ENCODE assay signal across 33 cellular contexts in the genomic region with DNA sequence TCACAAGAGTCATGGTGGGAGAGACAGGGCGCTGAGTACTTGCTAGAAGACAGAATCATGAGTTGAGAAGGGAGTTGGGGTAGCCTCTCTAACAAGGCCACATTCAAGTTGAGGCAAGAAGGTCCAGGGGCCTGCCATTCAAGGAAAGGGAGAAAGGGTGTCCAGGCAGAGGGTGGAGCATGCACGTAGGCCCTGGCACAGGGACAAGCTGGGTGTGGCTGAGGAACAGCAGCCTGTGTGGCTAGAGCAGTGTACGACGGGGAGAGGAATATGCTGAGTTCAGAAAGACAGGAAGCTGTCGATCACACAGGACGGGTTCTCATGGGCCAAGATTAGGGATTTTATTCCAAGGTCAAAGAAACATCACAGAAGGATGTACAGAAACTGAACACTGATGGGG. TPM values are rescaled to one million over a fixed set of nuclear protein-coding genes. Genes with fewer than 3 reads are reported as not detected.
A peak's percentile ranks its signal among the peaks of the same experiment; 100 is the strongest.
DNase-seq lines count a peak whose midpoint lies in the region; ATAC-seq, FAIRE-seq and TF ChIP-seq lines count a peak whose summit lies in the region.
"Had no signal": no experiment of that assay in that cellular context is flagged by ENCODE, and none has a peak within 500 bp of the region (broad histone marks: within the 10 kb centered on the region; RNA-seq: fewer than 3 reads in every experiment).

No MANE protein-coding gene starts in this region.

- peak in 3 of 4 experiments; percentile 15 to 38 (median 24) for DNase-seq in K562 (ENCODE audit: extremely low read depth in 1 of 4, low spot score in 3 of 4)
- peak; percentile 39 for DNase-seq in left ventricle myocardium inferior
- DNase-seq in stomach = peak; percentile 52
- DNase-seq in A172 (ENCODE audit: low spot score) = no peak
- no peak for DNase-seq in iPS-NIHi7 (ENCODE audit: extremely low spot score)
- DNase-seq: activated B cell treated with CpG ODN at 0.5 μM for 24 hours; activated CD4-positive, alpha-beta T cell treated with anti-CD3 and anti-CD28 coated beads, Interleukin-2, amount 10 ng/mL, durations not matched to agents 7 days and 5 days; activated gamma-delta T cell treated with Interleukin-2 at 50 U/mL for 16 hours; activated T-cell treated with anti-CD3 and anti-CD28 coated beads, Interleukin-2, amount 50 U/mL, for 1 hour; effector memory CD4-positive, alpha-beta T cell; foreskin melanocyte; IMR-90; kidney glomerular epithelial cell; NCI-H1048; NCI-H1694; NCI-H446 treated with DMSO at 0.1 percent for 48 hours; NCI-H82; retina; SIG-M5; stimulated activated CD4-positive, alpha-beta T cell treated with anti-CD3 and anti-CD28 coated beads, Interleukin-1b, Interleukin-23, amount 100 ng/mL, for 48 hours; stimulated activated naive CD8-positive, alpha-beta T cell treated with anti-CD3 and anti-CD28 coated beads, Interleukin-15, amount 100 ng/mL, for 72 hours; thyroid gland had no signal

- POLR2A ChIA-PET in K562 (lab: Yijun Ruan, JAX) = no interaction called here

- TF ChIP-seq POLR2A in K562 (conservative IDR thresholded peaks at IDR 0.05) (no peak), stomach (IDR thresholded peaks at IDR 0.05) (no peak)

- H3K79me2 ChIP-seq in Loucy (ENCODE audit: insufficient read depth, low read length) = peaks cover 90% of the 10 kb centered on the region
- H3K79me2 ChIP-seq in K562 (ENCODE audit: control insufficient read depth, insufficient read depth, low read length) = peaks cover 34% of the 10 kb centered on the region; the same call in 2 of the 3 replicates

- H4K20me1 ChIP-seq in Loucy (ENCODE audit: insufficient read depth, low read length, poor library complexity, severe bottlenecking) = no peaks in the 10 kb centered on the region
- H4K20me1 ChIP-seq in K562 (replicated peaks; ENCODE audit: control insufficient read depth, insufficient read depth, low read length) = peaks cover 7% of the 10 kb centered on the region

- H3K4me2 ChIP-seq in Loucy (ENCODE audit: low read depth, low read length, poor library complexity, severe bottlenecking) (peak overlapping the region; percentile 27), K562 (ENCODE audit: insufficient read depth, low read length) (peak overlapping the region; percentile 45; the same call in 1 of the 2 replicates)
- H3K4me2 ChIP-seq: BLaER1 treated with 17β-estradiol and CSF1 and Interleukin-3, amounts not matched to agents 10 nM and 100 nM had no signal

- peak overlapping the region; percentile 35 for H3K9ac ChIP-seq in Loucy (ENCODE audit: low read depth, low read length, poor library complexity, severe bottlenecking)
- peak overlapping the region; percentile 9 to 49; a peak in 2 of 4 replicates for H3K9ac ChIP-seq in K562 (ENCODE audit: insufficient read depth in 1 of 2, low read depth in 2 of 2, low read length in 2 of 2)
- H3K9ac ChIP-seq: BLaER1 treated with 17β-estradiol and CSF1 and Interleukin-3, amounts not matched to agents 10 nM and 100 nM had no signal

- in situ Hi-C loops in K562 (cut with MboI) = no loop called here

- no peak overlapping the region for H3K4me3 ChIP-seq in Loucy (ENCODE audit: low read length, poor library complexity, severe bottlenecking)
- no peak overlapping the region for H3K4me3 ChIP-seq in K562
- no peak overlapping the region for H3K4me3 ChIP-seq in left ventricle myocardium inferior
- no peak overlapping the region for H3K4me3 ChIP-seq in stomach
- H3K4me3 ChIP-seq: BLaER1 treated with 17β-estradiol and CSF1 and Interleukin-3, amounts not matched to agents 10 nM and 100 nM; cardiac muscle cell; coronary artery; HAP-1; heart right ventricle; ovary; Peyer's patch; thyroid gland had no signal

- FAIRE-seq in K562 (lab: Jason Lieb, UNC) = peak; percentile 55
- FAIRE-seq: astrocyte, GM12892 had no signal

- intact Hi-C loops in K562 (cut with micrococcal nuclease) = no loop called here
- intact Hi-C loops in left ventricle myocardium inferior (cut with micrococcal nuclease) = no loop called here
- intact Hi-C loops in stomach (cut with DNase I; ENCODE audit: low total_unique reads) = no loop called here

- H2AFZ ChIP-seq in Loucy (ENCODE audit: low read length) (no peak overlapping the region), K562 (ENCODE audit: low read depth, low read length) (no peak overlapping the region)

- TF ChIP-seq CTCF in Loucy (conservative IDR thresholded peaks at IDR 0.05; ENCODE audit: low read length) (no peak), K562 (IDR thresholded peaks at IDR 0.05 in 2 of 3, conservative IDR thresholded peaks at IDR 0.05 in 1 of 3; ENCODE audit: insufficient read depth in 2 of 3, low read depth in 1 of 3, low read length in 3 of 3) (no peak), left ventricle myocardium inferior (IDR thresholded peaks at IDR 0.05; ENCODE audit: borderline replicate concordance) (no peak), stomach (IDR thresholded peaks at IDR 0.05) (no peak)

- H3K4me1 ChIP-seq in Loucy (ENCODE audit: insufficient read depth, low read length, poor library complexity, severe bottlenecking) (peaks cover 34% of the 10 kb centered on the region), K562 (replicated peaks in 1 of 2; ENCODE audit: control insufficient read depth in 2 of 2, insufficient read depth in 2 of 2, low read length in 2 of 2) (peaks cover 4 to 17% of the 10 kb centered on the region in 2 experiments; a peak in 3 of 5 replicates), left ventricle myocardium inferior (peaks cover 12% of the 10 kb centered on the region), stomach (peaks cover 0 to 25% (median 7%) of the 10 kb centered on the region in 4 donors)
- H3K4me1 ChIP-seq: HAP-1, Peyer's patch, thyroid gland had no signal

- H3K9me1 ChIP-seq in K562 (ENCODE audit: control insufficient read depth, insufficient read depth, low read length) = no peaks in the 10 kb centered on the region

- ATAC-seq in K562 (peak; percentile 66), HG03521 (IDR thresholded peaks at IDR 0.05; ENCODE audit: unreplicated experiment) (no peak)
- ATAC-seq: stimulated activated naive CD8-positive, alpha-beta T cell treated with anti-CD3 and anti-CD28 coated beads, Interleukin-15, amount 100 ng/mL, for 72 hours had no signal

- WGBS in K562 (ENCODE audit: insufficient coverage, low coverage, missing lambda C conversion rate) = 48% methylated on average over 6 of the region's 6 CpGs
- WGBS in stomach, 5 donors = 32 to 53% (median 51%) methylated on average over 6 of the region's 6 CpGs

- H3K9me2 ChIP-seq in Loucy (replicated peaks; ENCODE audit: low read depth, low read length) = no peaks in the 10 kb centered on the region

- TF ChIP-seq RAD21 in K562 (CRISPR knock-in tag; conservative IDR thresholded peaks at IDR 0.05 in 1 of 2, IDR thresholded peaks at IDR 0.05 in 1 of 2) = no peak

- TF ChIP-seq EP300 in K562 (IDR thresholded peaks at IDR 0.05; ENCODE audit: low read length) (no peak), stomach (IDR thresholded peaks at IDR 0.05) (no peak)

- CTCF ChIA-PET in K562 (lab: Yijun Ruan, JAX; ENCODE audit: low intra/inter-chr PET ratio) = no interaction called here

- no TSS peak for BruUV-seq in K562 (replicated peaks; lab: Mats Ljungman, UMichigan)

- no peaks in the 10 kb centered on the region for H3F3A ChIP-seq in Loucy (ENCODE audit: low read depth)

- no peaks in the 10 kb centered on the region for H3K9me3 ChIP-seq in Loucy (ENCODE audit: insufficient read depth, low read depth, low read length)
- no peaks in the 10 kb centered on the region for H3K9me3 ChIP-seq in K562 (replicated peaks; ENCODE audit: control insufficient read depth, insufficient read depth, low read depth, low read length)
- H3K9me3 ChIP-seq in left ventricle myocardium inferior (replicated peaks) = no peaks in the 10 kb centered on the region
- no peaks in the 10 kb centered on the region for H3K9me3 ChIP-seq in stomach
- H3K9me3 ChIP-seq: BLaER1 treated with 17β-estradiol and CSF1 and Interleukin-3, amounts not matched to agents 10 nM and 100 nM; HAP-1; heart right ventricle; ovary; Peyer's patch; thyroid gland had no signal

- H3K27ac ChIP-seq in K562 (ENCODE audit: extremely low read depth, low read depth, low read length) (peak overlapping the region; percentile 40; the same call in 2 of the 3 replicates), left ventricle myocardium inferior (replicated peaks) (no peak overlapping the region), stomach (no peak overlapping the region)
- H3K27ac ChIP-seq: BLaER1 treated with 17β-estradiol and CSF1 and Interleukin-3, amounts not matched to agents 10 nM and 100 nM; cardiac muscle cell; coronary artery; heart right ventricle; ovary; Peyer's patch; thyroid gland had no signal

- H3K36me3 ChIP-seq in Loucy (ENCODE audit: insufficient read depth, low read length) (peaks cover 79% of the 10 kb centered on the region; the same call in 1 of the 2 replicates), K562 (ENCODE audit: control insufficient read depth, insufficient read depth, low read length) (peaks cover 78% of the 10 kb centered on the region), left ventricle myocardium inferior (peaks cover 45% of the 10 kb centered on the region), stomach (peaks cover 6 to 76% (median 58%) of the 10 kb centered on the region in 4 donors)
- H3K36me3 ChIP-seq: ovary had no signal

- no peaks in the 10 kb centered on the region for H3K27me3 ChIP-seq in Loucy (ENCODE audit: insufficient read depth, low read length, poor library complexity, severe bottlenecking)
- no peaks in the 10 kb centered on the region for H3K27me3 ChIP-seq in K562 (ENCODE audit: control insufficient read depth in 2 of 2, insufficient read depth in 2 of 2, low read length in 2 of 2)
- H3K27me3 ChIP-seq in left ventricle myocardium inferior (ENCODE audit: low read depth) = no peaks in the 10 kb centered on the region
- H3K27me3 ChIP-seq in stomach = no peaks in the 10 kb centered on the region
- H3K27me3 ChIP-seq: cardiac muscle cell, heart right ventricle, ovary, Peyer's patch, thyroid gland had no signal

RNA-seq across cellular contexts. Expression of gene CDK5RAP2, which starts 16.9 kb away (rescaled TPM):
- total RNA-seq in K562 (2011; cell fraction: chromatin; rRNA removed; ENCODE audit: low replicate concordance) = 137 and 219 TPM in 2 replicates
- 64.2 and 82.4 TPM in 2 replicates for total RNA-seq in K562 (2011; cell fraction: nucleolus; rRNA removed)
- total RNA-seq in K562 (2011; cell fraction: nucleoplasm; rRNA removed) = 131 and 136 TPM in 2 replicates
- total RNA-seq in K562 (2014; rRNA removed) (39.5 and 43.1 TPM in 2 replicates), K562 (2014; rRNA removed; fragmentation: Illumina TruSeq; extraction: Trizol) (38.7 and 42.2 TPM in 2 replicates), K562 (2015; rRNA removed; fragmentation: Illumina TruSeq; extraction: Trizol) (48.5 and 52.3 TPM in 2 replicates), K562 (2021) (59.4 and 68.8 TPM in 2 replicates), left ventricle myocardium inferior (63.6 TPM), stomach (100 to 1,000 TPM in 2 of 5 donors, 10 to 100 TPM in 3; 30.3 to 438 (median 59.7) TPM)
- polyA plus RNA-seq in K562 (2011; rRNA removed) (33.8 and 40.9 TPM in 2 replicates), K562 (2014; fragmentation: Illumina TruSeq; extraction: Trizol) (54.6 and 61.3 TPM in 2 replicates), K562 (2014; fragmentation: Nextera tagmentation; extraction: Ambion mirVana) (10 to 100 TPM; 19.9 to 28.0 TPM), K562 (2014; rRNA removed) (41.7 and 63.4 TPM in 2 replicates), stomach (10 to 100 TPM; 24.7 to 25.3 (median 25.2) TPM)
- polyA plus RNA-seq in K562 (2011; cell fraction: cytosol; rRNA removed) = 20.8 and 22.2 TPM in 2 replicates
- polyA plus RNA-seq in K562 (2011; cell fraction: nucleus; rRNA removed) = 140 and 141 TPM in 2 replicates
- polyA plus RNA-seq in K562 (2012) = 38.2 and 52.8 TPM in 2 replicates
- polyA minus RNA-seq in K562 (2011; rRNA and poly(A)+ RNA removed) = 74.0 and 76.2 TPM in 2 replicates
- polyA minus RNA-seq in K562 (2011; cell fraction: cytosol; rRNA and poly(A)+ RNA removed) = 28.2 and 29.1 TPM in 2 replicates
- polyA minus RNA-seq in K562 (2011; cell fraction: nucleus; rRNA and poly(A)+ RNA removed) = 67.2 and 117 TPM in 2 replicates
- total RNA-seq in A172 (2014; rRNA removed; shearing (Covaris generic)) = 34.8 and 42.9 TPM in 2 replicates

Comparison
In these comparisons a context has a peak if more than half of its experiments do, and no peak if none do; other contexts are left out.
1. DNase-seq: peak in K562 (3 of 4), left ventricle myocardium inferior (single experiment) and stomach (single experiment); none in A172 (single experiment) and iPS-NIHi7 (single experiment).